Comparison of ENCODE assay signal across 8 cellular contexts in the genomic region with DNA sequence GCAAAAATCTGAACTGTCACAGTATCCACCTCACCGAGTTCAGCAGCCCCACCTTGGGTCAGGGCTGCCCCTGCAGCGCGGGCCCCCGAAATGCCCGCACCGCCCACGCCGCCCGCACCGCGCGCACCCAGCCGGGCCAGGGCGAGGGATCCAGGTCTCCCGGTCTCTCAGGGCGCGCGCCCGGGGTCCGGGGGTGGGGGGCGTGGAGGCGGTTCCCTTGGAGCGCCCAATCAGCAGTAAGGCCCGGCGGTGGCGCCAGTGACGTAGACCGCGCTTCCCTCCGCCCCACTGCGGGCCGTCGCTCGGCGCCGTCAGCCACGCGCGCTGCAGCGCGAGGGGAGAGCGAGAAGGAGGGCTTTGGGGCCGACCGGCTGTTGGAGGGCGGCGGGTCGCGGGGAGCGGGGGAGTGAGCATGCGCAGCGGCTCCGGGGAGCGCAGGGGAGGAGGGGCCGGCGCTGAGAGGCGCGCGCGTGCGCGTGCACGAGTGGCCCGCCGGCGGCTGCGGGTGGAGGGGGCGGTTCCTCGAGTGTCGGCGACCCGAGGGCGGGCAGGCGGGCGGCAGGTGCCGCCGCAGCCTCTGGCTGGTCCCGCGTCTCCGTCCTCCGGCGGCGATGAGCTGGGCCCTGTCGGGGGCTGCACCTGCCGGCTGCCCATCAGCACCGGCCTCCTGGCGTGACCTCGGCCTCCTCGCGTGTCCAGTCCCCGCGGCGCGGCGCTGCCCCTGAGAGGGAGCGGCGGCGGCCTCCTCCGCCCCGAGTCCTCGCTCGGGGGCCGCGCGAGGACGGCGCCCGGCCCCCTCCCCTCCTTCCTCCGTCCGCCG. TPM values are rescaled to one million over a fixed set of nuclear protein-coding genes. Genes with fewer than 3 reads are reported as not detected.
DNase-seq lines count a peak whose midpoint lies in the region; ATAC-seq and TF ChIP-seq lines count a peak whose summit lies in the region.

A gene with protein sequence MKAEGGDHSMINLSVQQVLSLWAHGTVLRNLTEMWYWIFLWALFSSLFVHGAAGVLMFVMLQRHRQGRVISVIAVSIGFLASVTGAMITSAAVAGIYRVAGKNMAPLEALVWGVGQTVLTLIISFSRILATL (plus strand): TSS at position 521 of the 820 bp plus-strand sequence. CDS start 529 bp downstream, outside the sequence.

- intact Hi-C loops in PC-3 (cut with micrococcal nuclease): loop anchor here (5.0 kb wide), 1 partner anchor 40 kb away; no protein-coding TSS in a partner anchor

- no peaks in the 10 kb centered on the region for H3K36me3 Mint-ChIP-seq in activated T-cell treated with anti-CD3 and anti-CD28 coated beads, Interleukin-2, amount 50 U/mL, for 4 hours (ENCODE audit: insufficient read depth)

- CTCF ChIA-PET in PC-3 (lab: Charles Lee): no interaction called here

- peaks cover 11% of the 10 kb centered on the region for H3F3A ChIP-seq in PC-3 (ENCODE audit: low read length, unreplicated experiment)

- peaks cover 4% of the 10 kb centered on the region for H3K4me1 Mint-ChIP-seq in activated T-cell treated with anti-CD3 and anti-CD28 coated beads, Interleukin-2, amount 50 U/mL, for 4 hours (ENCODE audit: low read depth)

- no peaks in the 10 kb centered on the region for H4K20me1 ChIP-seq in PC-3 (ENCODE audit: low read length)

- ATAC-seq in GM21737 (IDR thresholded peaks at IDR 0.05; ENCODE audit: unreplicated experiment): peak; percentile 95
- ATAC-seq in PC-3: peak; percentile 94
- peak; percentile 97 to 98 for ATAC-seq in activated T-cell treated with anti-CD3 and anti-CD28 coated beads, Interleukin-2, amount 50 U/mL, for 4 hours
- peak; percentile 93 for ATAC-seq in esophagus mucosa

- DNase-seq in DMS79 (lab: John Stamatoyannopoulos, UW) (peak; percentile 58), KBM-7 (peak; percentile 98), PC-3 (peak; percentile 81), myocyte (ENCODE audit: low read depth) (peak; percentile 96)
- peak; percentile 98 for DNase-seq in activated T-cell treated with anti-CD3 and anti-CD28 coated beads, Interleukin-2, amount 50 U/mL, for 4 hours
- peak; percentile 90 to 97 for DNase-seq in stimulated activated CD8-positive, alpha-beta memory T cell treated with anti-CD3 and anti-CD28 coated beads, Interleukin-7, amount 100 ng/mL, for 4 hours (ENCODE audit: low read depth in 2 of 2)

- in situ Hi-C loops in KBM-7 (cut with MboI; ENCODE audit: low pct_unique_long_range_greater_than_20kb, low sequenced_read_pairs): no loop called here

- H3K27me3 Mint-ChIP-seq in activated T-cell treated with anti-CD3 and anti-CD28 coated beads, Interleukin-2, amount 50 U/mL, for 4 hours (ENCODE audit: low read depth): peaks cover 8% of the 10 kb centered on the region

- peaks cover 9% of the 10 kb centered on the region for H3K4me1 ChIP-seq in PC-3 (ENCODE audit: insufficient read depth, low read length)

- peak within 1 kb of the TSS; percentile 87 for H2AFZ ChIP-seq in PC-3 (ENCODE audit: low read length)

- H3K9me3 Mint-ChIP-seq in activated T-cell treated with anti-CD3 and anti-CD28 coated beads, Interleukin-2, amount 50 U/mL, for 4 hours: no peaks in the 10 kb centered on the region

- POLR2A ChIA-PET in PC-3 (lab: Charles Lee; ENCODE audit: unreplicated experiment): interaction anchor here (0.6 kb wide), 1 partner anchor 317 kb away, joined by 3 read pairs; no protein-coding TSS in a partner anchor

- no peaks in the 10 kb centered on the region for H3K36me3 ChIP-seq in PC-3 (ENCODE audit: low read depth, low read length)

- H3K27ac ChIP-seq in PC-3 (ENCODE audit: low read length): no peak within 1 kb of the TSS

- no peaks in the 10 kb centered on the region for H3K9me3 ChIP-seq in PC-3 (ENCODE audit: low read length)

- no peak for TF ChIP-seq CTCF in PC-3 (conservative IDR thresholded peaks at IDR 0.05; ENCODE audit: low read depth, low read length)

- H3K9me2 ChIP-seq in PC-3 (replicated peaks; ENCODE audit: low read length): no peaks in the 10 kb centered on the region

- H3K4me3 ChIP-seq in PC-3 (ENCODE audit: low read length): peak within 1 kb of the TSS; percentile 70

- peak within 1 kb of the TSS; percentile 82 for H3K4me3 Mint-ChIP-seq in activated T-cell treated with anti-CD3 and anti-CD28 coated beads, Interleukin-2, amount 50 U/mL, for 4 hours

- no TSS peak for BruUV-seq in PC-3 (replicated peaks; lab: Mats Ljungman, UMichigan)

- no peaks in the 10 kb centered on the region for H3K79me2 ChIP-seq in PC-3 (ENCODE audit: low read length)

- H3K4me2 ChIP-seq in PC-3 (ENCODE audit: low read length): peak within 1 kb of the TSS; percentile 88

- H3K9ac ChIP-seq in PC-3 (ENCODE audit: low read length): 0 out of 2 replicates have a peak within 1 kb of the TSS, but pooled peaks have one; percentile 21

- H3K27me3 ChIP-seq in PC-3 (ENCODE audit: low read length): peaks cover 10% of the 10 kb centered on the region; the same call in 1 of the 2 replicates

RNA-seq across cellular contexts. Expression of the gene that starts here (rescaled TPM):
- total RNA-seq in PC-3 (2014; rRNA removed): 0.52 and 0.66 TPM in 2 replicates
- total RNA-seq in activated T-cell treated with anti-CD3 and anti-CD28 coated beads, Interleukin-2, amount 50 U/mL, for 4 hours: 1 to 10 TPM; 1.1 to 1.6 (median 1.2) TPM
- 0.20 TPM for total RNA-seq in esophagus mucosa
- 8.5 and 8.7 TPM in 2 replicates for total RNA-seq in myocyte
- polyA plus RNA-seq in myocyte (2012): 3.0 TPM

Comparison
In these comparisons a context has a peak if more than half of its experiments do, and no peak if none do; other contexts are left out.
1. Peak in DNase-seq, ATAC-seq, H3K4me3 ChIP-seq, H3K9ac ChIP-seq and H3K4me2 ChIP-seq in PC-3; RNA of the gene not detected or under 1 TPM.
2. Peak in ATAC-seq in esophagus mucosa; RNA of the gene not detected or under 1 TPM.